Comparison of ENCODE assay signal across 8 cellular contexts in genomic region chr11:64245401-64245796, GRCh38. TPM values are rescaled to one million over a fixed set of nuclear protein-coding genes. Genes with fewer than 3 reads are reported as not detected.
A peak's percentile ranks its signal among the peaks of the same experiment; 100 is the strongest.
DNase-seq lines count a peak whose midpoint lies in the region; ATAC-seq, FAIRE-seq and TF ChIP-seq lines count a peak whose summit lies in the region.

No MANE protein-coding gene starts in this region.

- H4K20me1 ChIP-seq in astrocyte (ENCODE audit: insufficient read depth, low read length) = peaks cover 28% of the 10 kb centered on the region

- intact Hi-C loops in CD14-positive monocyte (cut with micrococcal nuclease) = no loop called here

- H3K9me3 Mint-ChIP-seq in CD14-positive monocyte = no peaks in the 10 kb centered on the region
- H3K9me3 Mint-ChIP-seq in astrocyte (ENCODE audit: unreplicated experiment) = no peaks in the 10 kb centered on the region
- no peaks in the 10 kb centered on the region for H3K9me3 Mint-ChIP-seq in immature natural killer cell
- H3K9me3 Mint-ChIP-seq in stimulated activated naive B cell treated with anti-CD40 and anti-IgM and Interleukin-4, amounts not matched to agents 10 μg/mL and 1 μg/mL and 100 μg/mL, for 72 hours = no peaks in the 10 kb centered on the region

- peak overlapping the region; percentile 91 for H3K27ac ChIP-seq in astrocyte (ENCODE audit: low read depth, low read length)

- H3K4me3 ChIP-seq in astrocyte (ENCODE audit: insufficient read depth, low read depth, low read length) = peak overlapping the region; percentile 96

- H3K9ac ChIP-seq in astrocyte (ENCODE audit: low read length) = peak overlapping the region; percentile 95

- H3K4me2 ChIP-seq in astrocyte (ENCODE audit: low read length) = peak overlapping the region; percentile 99

- H3K4me1 Mint-ChIP-seq in CD14-positive monocyte (peaks cover 46% of the 10 kb centered on the region), astrocyte (ENCODE audit: low read depth, unreplicated experiment) (peaks cover 21% of the 10 kb centered on the region), immature natural killer cell (peaks cover 30 to 44% of the 10 kb centered on the region in 2 donors)
- H3K4me1 Mint-ChIP-seq in stimulated activated naive B cell treated with anti-CD40 and anti-IgM and Interleukin-4, amounts not matched to agents 10 μg/mL and 1 μg/mL and 100 μg/mL, for 72 hours = peaks cover 22 to 62% of the 10 kb centered on the region in 2 donors

- H3K9me3 ChIP-seq in astrocyte (ENCODE audit: insufficient read depth, low read depth, low read length) = no peaks in the 10 kb centered on the region

- peaks cover 3% of the 10 kb centered on the region for H3K36me3 ChIP-seq in astrocyte (ENCODE audit: insufficient read depth, low read length)

- H3K27me3 Mint-ChIP-seq in CD14-positive monocyte (ENCODE audit: low read depth in 3 of 3) (peaks cover 0 to 7% (median 3%) of the 10 kb centered on the region in 3 donors), astrocyte (ENCODE audit: low read depth, unreplicated experiment) (no peaks in the 10 kb centered on the region), immature natural killer cell (ENCODE audit: low read depth in 3 of 3) (peaks cover 13 to 17% (median 14%) of the 10 kb centered on the region in 3 donors)
- no peaks in the 10 kb centered on the region for H3K27me3 Mint-ChIP-seq in stimulated activated naive B cell treated with anti-CD40 and anti-IgM and Interleukin-4, amounts not matched to agents 10 μg/mL and 1 μg/mL and 100 μg/mL, for 72 hours

- H3K4me1 ChIP-seq in astrocyte (ENCODE audit: insufficient read depth, low read length) = peaks cover 35% of the 10 kb centered on the region

- peak overlapping the region; percentile 85 to 89 for H3K4me3 Mint-ChIP-seq in CD14-positive monocyte
- H3K4me3 Mint-ChIP-seq in astrocyte (ENCODE audit: unreplicated experiment) = peak overlapping the region; percentile 95
- H3K4me3 Mint-ChIP-seq in immature natural killer cell = peak overlapping the region; percentile 75 to 81 (median 79)
- H3K4me3 Mint-ChIP-seq in stimulated activated naive B cell treated with anti-CD40 and anti-IgM and Interleukin-4, amounts not matched to agents 10 μg/mL and 1 μg/mL and 100 μg/mL, for 72 hours = peak overlapping the region; percentile 94 to 95

- H3K27ac Mint-ChIP-seq in CD14-positive monocyte (peak overlapping the region in 6 of 7 donors; percentile 35 to 88 (median 80)), astrocyte (ENCODE audit: unreplicated experiment) (peak overlapping the region; percentile 85), immature natural killer cell (peak overlapping the region in 5 of 6 donors; percentile 34 to 86 (median 79))
- H3K27ac Mint-ChIP-seq in stimulated activated naive B cell treated with anti-CD40 and anti-IgM and Interleukin-4, amounts not matched to agents 10 μg/mL and 1 μg/mL and 100 μg/mL, for 72 hours = peak overlapping the region; percentile 96

- peaks cover 50% of the 10 kb centered on the region for H3K79me2 ChIP-seq in astrocyte (ENCODE audit: insufficient read depth, low read length)

- FAIRE-seq in astrocyte (lab: Jason Lieb, UNC) = no peak

- TF ChIP-seq CTCF in CD14-positive monocyte (IDR thresholded peaks at IDR 0.05) = no peak
- no peak for TF ChIP-seq CTCF in astrocyte (IDR thresholded peaks at IDR 0.05; ENCODE audit: insufficient read depth, low read depth, low read length)

- no peak overlapping the region for H2AFZ ChIP-seq in astrocyte (ENCODE audit: low read depth, low read length)

- ATAC-seq in stimulated activated naive B cell treated with anti-CD40 and anti-IgM and Interleukin-4, amounts not matched to agents 10 μg/mL and 1 μg/mL and 100 μg/mL, for 72 hours (replicated peaks) = no peak

- H3K27me3 ChIP-seq in astrocyte (ENCODE audit: insufficient read depth, low read length) = no peaks in the 10 kb centered on the region

- H3K36me3 Mint-ChIP-seq in CD14-positive monocyte (peaks cover 13 to 14% of the 10 kb centered on the region in 2 donors), astrocyte (ENCODE audit: low read depth, unreplicated experiment) (peaks cover 9% of the 10 kb centered on the region), immature natural killer cell (peaks cover 0 to 3% (median 0%) of the 10 kb centered on the region in 3 donors)
- H3K36me3 Mint-ChIP-seq in stimulated activated naive B cell treated with anti-CD40 and anti-IgM and Interleukin-4, amounts not matched to agents 10 μg/mL and 1 μg/mL and 100 μg/mL, for 72 hours = peaks cover 16 to 31% of the 10 kb centered on the region in 2 donors

- DNase-seq in CD14-positive monocyte (ENCODE audit: low spot score) = no peak
- DNase-seq in MV-4-11 (lab: John Stamatoyannopoulos, UW) = peak; percentile 47
- no peak for DNase-seq in astrocyte (ENCODE audit: low read depth)
- DNase-seq in immature natural killer cell = peak; percentile 47 to 53 (median 51)
- DNase-seq in stimulated activated naive B cell treated with anti-CD40 and anti-IgM and Interleukin-4, amounts not matched to agents 10 μg/mL and 1 μg/mL and 100 μg/mL, for 72 hours = no peak
- DNase-seq in NCI-H1048 (lab: John Stamatoyannopoulos, UW) = no peak
- no peak for DNase-seq in HK-2 (ENCODE audit: unreplicated experiment)
- DNase-seq in NOMO-1 treated with dmso at 0.1 percent for 144 hours (lab: John Stamatoyannopoulos, UW; ENCODE audit: unreplicated experiment) = no peak

RNA-seq across cellular contexts. Expression of gene PPP1R14B, which starts 1.3 kb away (rescaled TPM):
- polyA plus RNA-seq in CD14-positive monocyte (10 to 100 TPM; 11.7 to 34.2 TPM), immature natural killer cell (10 to 100 TPM; 16.6 to 34.9 (median 33.3) TPM)
- 338 and 370 TPM in 2 replicates for total RNA-seq in astrocyte

RNA-seq across cellular contexts. Expression of gene FKBP2, which starts 4.5 kb away (rescaled TPM):
- polyA plus RNA-seq in CD14-positive monocyte (10 to 100 TPM; 71.1 to 80.7 TPM), immature natural killer cell (100 to 1,000 TPM; 110 to 142 (median 130) TPM)
- total RNA-seq in astrocyte = 41.5 and 45.6 TPM in 2 replicates

RNA-seq across cellular contexts. Expression of gene PLCB3, which starts 5.9 kb away (rescaled TPM):
- 1 to 10 TPM; 1.1 to 1.4 TPM for polyA plus RNA-seq in CD14-positive monocyte
- 48.7 and 50.9 TPM in 2 replicates for total RNA-seq in astrocyte
- polyA plus RNA-seq in immature natural killer cell = under 1 TPM in 2 of 3 donors, not detected in 1; 0.33 to 0.49 TPM

RNA-seq across cellular contexts. Expression of gene VEGFB, which starts 11.0 kb away (rescaled TPM):
- polyA plus RNA-seq in CD14-positive monocyte (under 1 TPM in 1 of 2 donors, not detected in 1; 0.40 TPM), immature natural killer cell (10 to 100 TPM in 1 of 3 donors, 1 to 10 TPM in 2; 6.7 to 10.3 (median 9.4) TPM)
- 30.4 and 36.8 TPM in 2 replicates for total RNA-seq in astrocyte

RNA-seq across cellular contexts. Expression of gene DNAJC4, which starts 15.1 kb away (rescaled TPM):
- 10 to 100 TPM; 25.5 to 32.5 TPM for polyA plus RNA-seq in CD14-positive monocyte
- total RNA-seq in astrocyte = 23.8 and 25.7 TPM in 2 replicates
- polyA plus RNA-seq in immature natural killer cell = 10 to 100 TPM; 25.2 to 32.6 (median 26.7) TPM

Comparison
In these comparisons a context has a peak if more than half of its experiments do, and no peak if none do; other contexts are left out.
1. DNase-seq: peak in MV-4-11 (single experiment) and immature natural killer cell (3 of 3); none in CD14-positive monocyte (single experiment), astrocyte (single experiment), stimulated activated naive B cell treated with anti-CD40 and anti-IgM and Interleukin-4, amounts not matched to agents 10 μg/mL and 1 μg/mL and 100 μg/mL, for 72 hours (single experiment), NCI-H1048 (single experiment), HK-2 (single experiment) and NOMO-1 treated with dmso at 0.1 percent for 144 hours (single experiment).
2. Peak in every context shown above with its lines, with median percentiles within 50 percentile points of each other: H3K27ac Mint-ChIP-seq and H3K4me3 Mint-ChIP-seq.